Comparison of ENCODE assay signal across 1 cellular context in the genomic region with DNA sequence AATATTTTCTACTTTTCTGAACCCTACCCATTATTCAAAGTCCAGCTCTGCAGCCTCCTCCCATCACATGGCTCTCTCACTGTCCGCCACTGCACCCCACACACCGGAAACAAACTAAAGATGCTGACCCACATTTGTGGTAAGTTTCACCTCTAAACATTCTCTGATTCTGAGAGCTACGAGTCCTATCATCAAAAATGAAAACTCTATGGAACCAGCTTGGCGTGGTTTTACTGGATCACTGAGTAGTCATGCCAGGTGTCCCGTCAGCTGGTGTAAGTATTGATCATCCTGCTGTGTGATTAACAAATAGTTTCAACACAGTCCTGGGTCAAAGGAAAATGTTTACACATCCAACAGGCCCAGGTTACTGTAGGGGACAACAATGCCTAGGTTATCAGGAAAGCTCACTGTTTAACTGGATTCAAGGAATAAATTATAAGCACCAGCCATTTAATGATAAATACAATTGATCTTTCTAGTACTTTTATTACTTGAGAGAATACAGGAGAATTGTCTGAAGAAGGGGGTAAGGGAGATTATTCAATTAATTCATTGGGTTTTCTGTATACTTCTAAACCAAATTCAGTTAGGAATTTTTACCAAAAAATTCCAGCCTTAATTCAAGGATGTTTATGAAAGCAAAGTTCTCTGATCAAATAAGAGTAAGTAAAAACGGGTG.
TF ChIP-seq lines count a peak whose summit lies in the region.

No MANE protein-coding gene starts in this region.

TF ChIP-seq in HepG2, 621 proteins besides CTCF, POLR2A, EP300 and RAD21 (continued from another document and continues in another):
- TF ChIP-seq, protein P1, sequence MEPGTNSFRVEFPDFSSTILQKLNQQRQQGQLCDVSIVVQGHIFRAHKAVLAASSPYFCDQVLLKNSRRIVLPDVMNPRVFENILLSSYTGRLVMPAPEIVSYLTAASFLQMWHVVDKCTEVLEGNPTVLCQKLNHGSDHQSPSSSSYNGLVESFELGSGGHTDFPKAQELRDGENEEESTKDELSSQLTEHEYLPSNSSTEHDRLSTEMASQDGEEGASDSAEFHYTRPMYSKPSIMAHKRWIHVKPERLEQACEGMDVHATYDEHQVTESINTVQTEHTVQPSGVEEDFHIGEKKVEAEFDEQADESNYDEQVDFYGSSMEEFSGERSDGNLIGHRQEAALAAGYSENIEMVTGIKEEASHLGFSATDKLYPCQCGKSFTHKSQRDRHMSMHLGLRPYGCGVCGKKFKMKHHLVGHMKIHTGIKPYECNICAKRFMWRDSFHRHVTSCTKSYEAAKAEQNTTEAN (CRISPR knock-in tag; conservative IDR thresholded peaks at IDR 0.05) = no peak
- TF ChIP-seq NR2F2 (IDR thresholded peaks at IDR 0.05; ENCODE audit: borderline replicate concordance, low read depth) (peak; percentile 93), ADNP (CRISPR knock-in tag; IDR thresholded peaks at IDR 0.05) (no peak), CBX1 (IDR thresholded peaks at IDR 0.05; ENCODE audit: low read depth) (no peak), NFE2 (CRISPR knock-in tag; IDR thresholded peaks at IDR 0.05) (no peak), IKZF4 (CRISPR knock-in tag; IDR thresholded peaks at IDR 0.05; ENCODE audit: borderline replicate concordance, low read depth, not compliant biosample characterization) (no peak), TBL1XR1 (IDR thresholded peaks at IDR 0.05; ENCODE audit: borderline replicate concordance, low read length, partially characterized antibody) (no peak), KLF9 (CRISPR knock-in tag; IDR thresholded peaks at IDR 0.05; ENCODE audit: low read depth) (no peak; the same call in 1 of the 2 replicates), ZNF607 (CRISPR knock-in tag; IDR thresholded peaks at IDR 0.05; ENCODE audit: borderline replicate concordance) (peak; percentile 5; the same call in 1 of the 2 replicates), ZEB1 (IDR thresholded peaks at IDR 0.05; ENCODE audit: insufficient replicate concordance, low read depth) (peak; percentile 82), PLRG1 (conservative IDR thresholded peaks at IDR 0.05) (no peak), ERF (CRISPR knock-in tag; IDR thresholded peaks at IDR 0.05) (no peak), ZNF749 (CRISPR knock-in tag; IDR thresholded peaks at IDR 0.05; ENCODE audit: borderline replicate concordance) (no peak), ZNF326 (CRISPR knock-in tag; IDR thresholded peaks at IDR 0.05; ENCODE audit: borderline replicate concordance) (no peak), ZSCAN12 (CRISPR knock-in tag; IDR thresholded peaks at IDR 0.05) (0 out of 2 replicates have a peak, but pooled peaks have one; percentile 55), ZFYVE20 (CRISPR knock-in tag; IDR thresholded peaks at IDR 0.05; ENCODE audit: borderline replicate concordance, low read depth) (no peak), XBP1 (CRISPR knock-in tag; IDR thresholded peaks at IDR 0.05) (no peak), ARNT (IDR thresholded peaks at IDR 0.05) (no peak), SIX4 (CRISPR knock-in tag; IDR thresholded peaks at IDR 0.05) (peak; percentile 46; the same call in 1 of the 2 replicates), ZNF224 (CRISPR knock-in tag; IDR thresholded peaks at IDR 0.05) (no peak), HOXA5 (CRISPR knock-in tag; IDR thresholded peaks at IDR 0.05) (0 out of 2 replicates have a peak, but pooled peaks have one; percentile 42), ZNF33B (CRISPR knock-in tag; IDR thresholded peaks at IDR 0.05) (0 out of 2 replicates have a peak, but pooled peaks have one; percentile 17), ZC3H4 (CRISPR knock-in tag; IDR thresholded peaks at IDR 0.05; ENCODE audit: borderline replicate concordance) (no peak), MLLT10 (CRISPR knock-in tag; IDR thresholded peaks at IDR 0.05) (no peak), TCF7 (IDR thresholded peaks at IDR 0.05; ENCODE audit: low read depth) (peak; percentile 78), ATAD3A (CRISPR knock-in tag; IDR thresholded peaks at IDR 0.05) (no peak), ATM (IDR thresholded peaks at IDR 0.05; ENCODE audit: borderline replicate concordance) (no peak), BORCS8-MEF2B (CRISPR knock-in tag; IDR thresholded peaks at IDR 0.05) (0 out of 2 replicates have a peak, but pooled peaks have one; percentile 37), RXRA (CRISPR knock-in tag; IDR thresholded peaks at IDR 0.05) (peak; percentile 69; the same call in 1 of the 2 replicates), CBFB (CRISPR knock-in tag; IDR thresholded peaks at IDR 0.05) (no peak), REL (CRISPR knock-in tag; conservative IDR thresholded peaks at IDR 0.05) (no peak), ZNF501 (CRISPR knock-in tag; IDR thresholded peaks at IDR 0.05) (no peak)
- TF ChIP-seq, protein P2, sequence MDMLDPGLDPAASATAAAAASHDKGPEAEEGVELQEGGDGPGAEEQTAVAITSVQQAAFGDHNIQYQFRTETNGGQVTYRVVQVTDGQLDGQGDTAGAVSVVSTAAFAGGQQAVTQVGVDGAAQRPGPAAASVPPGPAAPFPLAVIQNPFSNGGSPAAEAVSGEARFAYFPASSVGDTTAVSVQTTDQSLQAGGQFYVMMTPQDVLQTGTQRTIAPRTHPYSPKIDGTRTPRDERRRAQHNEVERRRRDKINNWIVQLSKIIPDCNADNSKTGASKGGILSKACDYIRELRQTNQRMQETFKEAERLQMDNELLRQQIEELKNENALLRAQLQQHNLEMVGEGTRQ (IDR thresholded peaks at IDR 0.05; ENCODE audit: low read depth, low read length) = peak; percentile 18; the same call in 1 of the 2 replicates
- TF ChIP-seq, protein P2 (CRISPR knock-in tag; IDR thresholded peaks at IDR 0.05; ENCODE audit: borderline replicate concordance) = peak; percentile 62; the same call in 1 of the 2 replicates
- TF ChIP-seq, protein P3, sequence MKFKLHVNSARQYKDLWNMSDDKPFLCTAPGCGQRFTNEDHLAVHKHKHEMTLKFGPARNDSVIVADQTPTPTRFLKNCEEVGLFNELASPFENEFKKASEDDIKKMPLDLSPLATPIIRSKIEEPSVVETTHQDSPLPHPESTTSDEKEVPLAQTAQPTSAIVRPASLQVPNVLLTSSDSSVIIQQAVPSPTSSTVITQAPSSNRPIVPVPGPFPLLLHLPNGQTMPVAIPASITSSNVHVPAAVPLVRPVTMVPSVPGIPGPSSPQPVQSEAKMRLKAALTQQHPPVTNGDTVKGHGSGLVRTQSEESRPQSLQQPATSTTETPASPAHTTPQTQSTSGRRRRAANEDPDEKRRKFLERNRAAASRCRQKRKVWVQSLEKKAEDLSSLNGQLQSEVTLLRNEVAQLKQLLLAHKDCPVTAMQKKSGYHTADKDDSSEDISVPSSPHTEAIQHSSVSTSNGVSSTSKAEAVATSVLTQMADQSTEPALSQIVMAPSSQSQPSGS (CRISPR knock-in tag; IDR thresholded peaks at IDR 0.05) = peak; percentile 84
- TF ChIP-seq, protein P4, sequence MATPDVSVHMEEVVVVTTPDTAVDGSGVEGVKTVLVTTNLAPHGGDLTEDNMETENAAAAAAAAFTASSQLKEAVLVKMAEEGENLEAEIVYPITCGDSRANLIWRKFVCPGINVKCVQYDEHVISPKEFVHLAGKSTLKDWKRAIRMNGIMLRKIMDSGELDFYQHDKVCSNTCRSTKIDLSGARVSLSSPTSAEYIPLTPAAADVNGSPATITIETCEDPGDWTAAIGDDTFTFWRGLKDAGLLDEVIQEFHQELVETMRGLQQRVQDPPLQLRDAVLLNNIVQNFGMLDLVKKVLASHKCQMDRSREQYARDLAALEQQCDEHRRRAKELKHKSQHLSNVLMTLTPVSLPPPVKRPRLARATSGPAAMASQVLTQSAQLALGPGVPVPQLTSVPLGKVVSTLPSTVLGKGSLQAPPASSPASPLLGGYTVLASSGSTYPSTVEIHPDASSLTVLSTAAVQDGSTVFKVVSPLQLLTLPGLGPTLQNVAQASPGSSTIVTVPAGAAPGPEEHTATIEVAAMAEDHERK (CRISPR knock-in tag; IDR thresholded peaks at IDR 0.05; ENCODE audit: low read depth) = no peak
- TF ChIP-seq, protein P5, sequence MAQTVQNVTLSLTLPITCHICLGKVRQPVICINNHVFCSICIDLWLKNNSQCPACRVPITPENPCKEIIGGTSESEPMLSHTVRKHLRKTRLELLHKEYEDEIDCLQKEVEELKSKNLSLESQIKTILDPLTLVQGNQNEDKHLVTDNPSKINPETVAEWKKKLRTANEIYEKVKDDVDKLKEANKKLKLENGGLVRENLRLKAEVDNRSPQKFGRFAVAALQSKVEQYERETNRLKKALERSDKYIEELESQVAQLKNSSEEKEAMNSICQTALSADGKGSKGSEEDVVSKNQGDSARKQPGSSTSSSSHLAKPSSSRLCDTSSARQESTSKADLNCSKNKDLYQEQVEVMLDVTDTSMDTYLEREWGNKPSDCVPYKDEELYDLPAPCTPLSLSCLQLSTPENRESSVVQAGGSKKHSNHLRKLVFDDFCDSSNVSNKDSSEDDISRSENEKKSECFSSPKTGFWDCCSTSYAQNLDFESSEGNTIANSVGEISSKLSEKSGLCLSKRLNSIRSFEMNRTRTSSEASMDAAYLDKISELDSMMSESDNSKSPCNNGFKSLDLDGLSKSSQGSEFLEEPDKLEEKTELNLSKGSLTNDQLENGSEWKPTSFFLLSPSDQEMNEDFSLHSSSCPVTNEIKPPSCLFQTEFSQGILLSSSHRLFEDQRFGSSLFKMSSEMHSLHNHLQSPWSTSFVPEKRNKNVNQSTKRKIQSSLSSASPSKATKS (CRISPR knock-in tag; IDR thresholded peaks at IDR 0.05) = no peak
- TF ChIP-seq, protein P6, sequence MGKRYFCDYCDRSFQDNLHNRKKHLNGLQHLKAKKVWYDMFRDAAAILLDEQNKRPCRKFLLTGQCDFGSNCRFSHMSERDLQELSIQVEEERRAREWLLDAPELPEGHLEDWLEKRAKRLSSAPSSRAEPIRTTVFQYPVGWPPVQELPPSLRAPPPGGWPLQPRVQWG (CRISPR knock-in tag; IDR thresholded peaks at IDR 0.05; ENCODE audit: borderline replicate concordance, low read depth) = no peak
- TF ChIP-seq, protein P7, sequence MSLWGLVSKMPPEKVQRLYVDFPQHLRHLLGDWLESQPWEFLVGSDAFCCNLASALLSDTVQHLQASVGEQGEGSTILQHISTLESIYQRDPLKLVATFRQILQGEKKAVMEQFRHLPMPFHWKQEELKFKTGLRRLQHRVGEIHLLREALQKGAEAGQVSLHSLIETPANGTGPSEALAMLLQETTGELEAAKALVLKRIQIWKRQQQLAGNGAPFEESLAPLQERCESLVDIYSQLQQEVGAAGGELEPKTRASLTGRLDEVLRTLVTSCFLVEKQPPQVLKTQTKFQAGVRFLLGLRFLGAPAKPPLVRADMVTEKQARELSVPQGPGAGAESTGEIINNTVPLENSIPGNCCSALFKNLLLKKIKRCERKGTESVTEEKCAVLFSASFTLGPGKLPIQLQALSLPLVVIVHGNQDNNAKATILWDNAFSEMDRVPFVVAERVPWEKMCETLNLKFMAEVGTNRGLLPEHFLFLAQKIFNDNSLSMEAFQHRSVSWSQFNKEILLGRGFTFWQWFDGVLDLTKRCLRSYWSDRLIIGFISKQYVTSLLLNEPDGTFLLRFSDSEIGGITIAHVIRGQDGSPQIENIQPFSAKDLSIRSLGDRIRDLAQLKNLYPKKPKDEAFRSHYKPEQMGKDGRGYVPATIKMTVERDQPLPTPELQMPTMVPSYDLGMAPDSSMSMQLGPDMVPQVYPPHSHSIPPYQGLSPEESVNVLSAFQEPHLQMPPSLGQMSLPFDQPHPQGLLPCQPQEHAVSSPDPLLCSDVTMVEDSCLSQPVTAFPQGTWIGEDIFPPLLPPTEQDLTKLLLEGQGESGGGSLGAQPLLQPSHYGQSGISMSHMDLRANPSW (CRISPR knock-in tag; IDR thresholded peaks at IDR 0.05; ENCODE audit: borderline replicate concordance) = no peak
- TF ChIP-seq, protein P8, sequence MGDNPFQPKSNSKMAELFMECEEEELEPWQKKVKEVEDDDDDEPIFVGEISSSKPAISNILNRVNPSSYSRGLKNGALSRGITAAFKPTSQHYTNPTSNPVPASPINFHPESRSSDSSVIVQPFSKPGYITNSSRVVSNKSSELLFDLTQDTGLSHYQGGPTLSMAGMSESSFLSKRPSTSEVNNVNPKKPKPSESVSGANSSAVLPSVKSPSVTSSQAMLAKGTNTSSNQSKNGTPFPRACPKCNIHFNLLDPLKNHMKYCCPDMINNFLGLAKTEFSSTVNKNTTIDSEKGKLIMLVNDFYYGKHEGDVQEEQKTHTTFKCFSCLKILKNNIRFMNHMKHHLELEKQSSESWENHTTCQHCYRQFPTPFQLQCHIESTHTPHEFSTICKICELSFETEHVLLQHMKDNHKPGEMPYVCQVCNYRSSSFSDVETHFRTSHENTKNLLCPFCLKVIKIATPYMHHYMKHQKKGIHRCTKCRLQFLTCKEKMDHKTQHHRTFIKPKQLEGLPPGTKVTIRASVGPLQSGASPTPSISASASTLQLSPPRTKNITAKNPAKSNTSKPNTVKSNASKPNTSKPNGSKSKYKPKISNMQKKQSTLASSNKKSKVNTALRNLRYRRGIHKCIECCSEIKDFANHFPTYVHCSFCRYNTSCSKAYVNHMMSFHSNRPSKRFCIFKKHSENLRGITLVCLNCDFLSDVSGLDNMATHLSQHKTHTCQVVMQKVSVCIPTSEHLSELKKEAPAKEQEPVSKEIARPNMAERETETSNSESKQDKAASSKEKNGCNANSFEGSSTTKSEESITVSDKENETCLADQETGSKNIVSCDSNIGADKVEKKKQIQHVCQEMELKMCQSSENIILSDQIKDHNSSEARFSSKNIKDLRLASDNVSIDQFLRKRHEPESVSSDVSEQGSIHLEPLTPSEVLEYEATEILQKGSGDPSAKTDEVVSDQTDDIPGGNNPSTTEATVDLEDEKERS (CRISPR knock-in tag; IDR thresholded peaks at IDR 0.05) = no peak
- TF ChIP-seq, protein P9, sequence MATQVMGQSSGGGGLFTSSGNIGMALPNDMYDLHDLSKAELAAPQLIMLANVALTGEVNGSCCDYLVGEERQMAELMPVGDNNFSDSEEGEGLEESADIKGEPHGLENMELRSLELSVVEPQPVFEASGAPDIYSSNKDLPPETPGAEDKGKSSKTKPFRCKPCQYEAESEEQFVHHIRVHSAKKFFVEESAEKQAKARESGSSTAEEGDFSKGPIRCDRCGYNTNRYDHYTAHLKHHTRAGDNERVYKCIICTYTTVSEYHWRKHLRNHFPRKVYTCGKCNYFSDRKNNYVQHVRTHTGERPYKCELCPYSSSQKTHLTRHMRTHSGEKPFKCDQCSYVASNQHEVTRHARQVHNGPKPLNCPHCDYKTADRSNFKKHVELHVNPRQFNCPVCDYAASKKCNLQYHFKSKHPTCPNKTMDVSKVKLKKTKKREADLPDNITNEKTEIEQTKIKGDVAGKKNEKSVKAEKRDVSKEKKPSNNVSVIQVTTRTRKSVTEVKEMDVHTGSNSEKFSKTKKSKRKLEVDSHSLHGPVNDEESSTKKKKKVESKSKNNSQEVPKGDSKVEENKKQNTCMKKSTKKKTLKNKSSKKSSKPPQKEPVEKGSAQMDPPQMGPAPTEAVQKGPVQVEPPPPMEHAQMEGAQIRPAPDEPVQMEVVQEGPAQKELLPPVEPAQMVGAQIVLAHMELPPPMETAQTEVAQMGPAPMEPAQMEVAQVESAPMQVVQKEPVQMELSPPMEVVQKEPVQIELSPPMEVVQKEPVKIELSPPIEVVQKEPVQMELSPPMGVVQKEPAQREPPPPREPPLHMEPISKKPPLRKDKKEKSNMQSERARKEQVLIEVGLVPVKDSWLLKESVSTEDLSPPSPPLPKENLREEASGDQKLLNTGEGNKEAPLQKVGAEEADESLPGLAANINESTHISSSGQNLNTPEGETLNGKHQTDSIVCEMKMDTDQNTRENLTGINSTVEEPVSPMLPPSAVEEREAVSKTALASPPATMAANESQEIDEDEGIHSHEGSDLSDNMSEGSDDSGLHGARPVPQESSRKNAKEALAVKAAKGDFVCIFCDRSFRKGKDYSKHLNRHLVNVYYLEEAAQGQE (IDR thresholded peaks at IDR 0.05; ENCODE audit: borderline replicate concordance in 1 of 2, low read depth in 1 of 2, low read length in 2 of 2) = 0 out of 4 replicates have a peak, but pooled peaks of 1 of the 2 experiments have one; percentile 46
